Comparison of ENCODE assay signal across 9 cellular contexts in genomic region chr2:33529771-33530481, GRCh38. TPM values are rescaled to one million over a fixed set of nuclear protein-coding genes. Genes with fewer than 3 reads are reported as not detected.
A peak's percentile ranks its signal among the peaks of the same experiment; 100 is the strongest.
DNase-seq lines count a peak whose midpoint lies in the region; ATAC-seq and TF ChIP-seq lines count a peak whose summit lies in the region.
"Had no signal": no experiment of that assay in that cellular context is flagged by ENCODE, and none has a peak within 500 bp of the region (broad histone marks: within the 10 kb centered on the region; RNA-seq: fewer than 3 reads in every experiment).

No MANE protein-coding gene starts in this region.

- H3K27ac ChIP-seq in stomach: no peak overlapping the region

- TF ChIP-seq CTCF in AG09319 (IDR thresholded peaks at IDR 0.05; ENCODE audit: low read depth, low read length): peak; percentile 8
- TF ChIP-seq CTCF in stomach (IDR thresholded peaks at IDR 0.05): no peak

- ATAC-seq in GM21786 (IDR thresholded peaks at IDR 0.05; ENCODE audit: unreplicated experiment) (peak; percentile 31), GM21367 (IDR thresholded peaks at IDR 0.05; ENCODE audit: unreplicated experiment) (no peak), HG03460 (IDR thresholded peaks at IDR 0.05; ENCODE audit: unreplicated experiment) (no peak)

- intact Hi-C loops in stomach (cut with DNase I; ENCODE audit: low total_unique reads): no loop called here

- no peak overlapping the region for H3K4me3 ChIP-seq in stomach

- 74 to 82% (median 80%) methylated on average over 6 of the region's 6 CpGs for WGBS in stomach, 5 donors

- no peak for TF ChIP-seq EP300 in stomach (IDR thresholded peaks at IDR 0.05)

- DNase-seq in AG09319 (ENCODE audit: extremely low read depth, low read depth) (peak; percentile 90), RKO (ENCODE audit: low spot score) (peak; percentile 45), foreskin melanocyte (peak; percentile 99), stomach (no peak), NCI-H69 (lab: John Stamatoyannopoulos, UW) (no peak)
- DNase-seq: DMS53 had no signal

- peaks cover 0 to 5% (median 0%) of the 10 kb centered on the region in 4 donors for H3K4me1 ChIP-seq in stomach

- no peak for TF ChIP-seq POLR2A in stomach (IDR thresholded peaks at IDR 0.05)

- H3K27me3 ChIP-seq in stomach: no peaks in the 10 kb centered on the region

- H3K9me3 ChIP-seq in stomach: no peaks in the 10 kb centered on the region

- H3K36me3 ChIP-seq in stomach: no peaks in the 10 kb centered on the region

RNA-seq across cellular contexts. Expression of gene RASGRP3, which starts 53.5 kb away (rescaled TPM):
- 10 to 100 TPM in 4 of 5 donors, under 1 TPM in 1; 0.29 to 51.3 (median 16.0) TPM for total RNA-seq in stomach
- 1 to 10 TPM; 3.3 to 6.9 (median 6.3) TPM for polyA plus RNA-seq in stomach

Comparison
In these comparisons a context has a peak if more than half of its experiments do, and no peak if none do; other contexts are left out.
1. DNase-seq: peak in AG09319 (single experiment), RKO (single experiment) and foreskin melanocyte (single experiment); none in stomach (single experiment) and NCI-H69 (single experiment).